Comparison of ENCODE assay signal across 8 cellular contexts in the genomic region with DNA sequence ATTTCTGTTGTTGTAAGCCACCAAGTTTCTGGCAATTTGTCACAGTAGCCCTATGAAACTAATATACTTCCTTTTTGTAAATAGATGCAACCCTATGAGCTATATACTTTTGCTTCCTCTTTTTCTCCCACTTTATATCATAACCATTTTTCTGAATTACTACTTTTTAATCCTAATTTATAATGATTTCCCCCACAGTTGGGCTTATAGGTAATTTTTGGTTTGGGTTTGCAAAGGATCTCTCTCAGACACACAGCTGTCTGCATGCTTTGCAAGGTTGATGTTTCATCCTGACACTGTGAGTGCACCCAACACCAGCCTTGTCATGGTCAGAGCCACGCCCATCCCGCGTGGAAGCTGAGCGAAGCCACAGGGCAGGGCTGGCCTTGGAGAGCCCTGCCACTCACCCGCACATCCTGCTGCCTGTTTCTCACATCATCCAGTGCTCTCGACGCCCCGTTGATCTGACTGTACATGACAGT. TPM values are rescaled to one million over a fixed set of nuclear protein-coding genes. Genes with fewer than 3 reads are reported as not detected.
DNase-seq lines count a peak whose midpoint lies in the region; ATAC-seq and TF ChIP-seq lines count a peak whose summit lies in the region.

No MANE protein-coding gene starts in this region.

- H3K4me1 ChIP-seq in OCI-LY3 (ENCODE audit: low read length) (peaks cover 46% of the 10 kb centered on the region), esophagus muscularis mucosa (peaks cover 35 to 49% (median 44%) of the 10 kb centered on the region in 4 donors), SJCRH30 (no peaks in the 10 kb centered on the region; the same call in 1 of the 2 replicates)

- H3K4me3 Mint-ChIP-seq in activated T-cell treated with anti-CD3 and anti-CD28 coated beads, Interleukin-2, amount 50 U/mL, for 4 hours: peak overlapping the region; percentile 46
- no peak overlapping the region for H3K4me3 Mint-ChIP-seq in type B pancreatic cell

- H3K9me3 ChIP-seq in OCI-LY3 (ENCODE audit: insufficient read depth, low read length) (no peaks in the 10 kb centered on the region), esophagus muscularis mucosa (no peaks in the 10 kb centered on the region), SJCRH30 (replicated peaks) (no peaks in the 10 kb centered on the region)

- H3K27me3 Mint-ChIP-seq in activated T-cell treated with anti-CD3 and anti-CD28 coated beads, Interleukin-2, amount 50 U/mL, for 4 hours (ENCODE audit: low read depth): no peaks in the 10 kb centered on the region
- H3K27me3 Mint-ChIP-seq in type B pancreatic cell: no peaks in the 10 kb centered on the region

- peaks cover 45% of the 10 kb centered on the region for H3K36me3 Mint-ChIP-seq in activated T-cell treated with anti-CD3 and anti-CD28 coated beads, Interleukin-2, amount 50 U/mL, for 4 hours (ENCODE audit: insufficient read depth)
- peaks cover 42% of the 10 kb centered on the region for H3K36me3 Mint-ChIP-seq in type B pancreatic cell

- H3K4me1 Mint-ChIP-seq in activated T-cell treated with anti-CD3 and anti-CD28 coated beads, Interleukin-2, amount 50 U/mL, for 4 hours (ENCODE audit: low read depth): peaks cover 52% of the 10 kb centered on the region
- H3K4me1 Mint-ChIP-seq in type B pancreatic cell (ENCODE audit: unreplicated experiment): peaks cover 15% of the 10 kb centered on the region

- H3K4me2 ChIP-seq in OCI-LY3 (ENCODE audit: low read length): peak overlapping the region; percentile 57

- H3K4me3 ChIP-seq in OCI-LY3 (ENCODE audit: low read length): no peak overlapping the region
- no peak overlapping the region for H3K4me3 ChIP-seq in esophagus muscularis mucosa
- H3K4me3 ChIP-seq in SJCRH30: no peak overlapping the region

- TF ChIP-seq CTCF in OCI-LY3 (IDR thresholded peaks at IDR 0.05; ENCODE audit: low read depth, low read length) (no peak), esophagus muscularis mucosa (IDR thresholded peaks at IDR 0.05) (no peak), type B pancreatic cell (conservative IDR thresholded peaks at IDR 0.05) (no peak)

- H2AFZ ChIP-seq in OCI-LY3 (ENCODE audit: low read depth, low read length): no peak overlapping the region

- H3K27me3 ChIP-seq in OCI-LY3 (ENCODE audit: low read depth, low read length) (no peaks in the 10 kb centered on the region), esophagus muscularis mucosa (no peaks in the 10 kb centered on the region), SJCRH30 (no peaks in the 10 kb centered on the region)

- H4K20me1 ChIP-seq in OCI-LY3 (ENCODE audit: insufficient read depth, low read length): peaks cover 49% of the 10 kb centered on the region

- peaks cover 30% of the 10 kb centered on the region for H3K79me2 ChIP-seq in OCI-LY3 (ENCODE audit: low read length)

- no peak overlapping the region; the same call in 1 of the 2 replicates for H3K9ac ChIP-seq in OCI-LY3 (ENCODE audit: low read length)

- DNase-seq in activated T-cell treated with anti-CD3 and anti-CD28 coated beads, Interleukin-2, amount 50 U/mL, for 4 hours: no peak
- DNase-seq in activated T-cell treated with anti-CD3 and anti-CD28 coated beads, Interleukin-2, amount 50 U/mL, for 1 hour: no peak
- DNase-seq in esophagus muscularis mucosa (ENCODE audit: extremely low spot score) (peak; percentile 84), type B pancreatic cell (ENCODE audit: extremely low spot score, unreplicated experiment) (peak; percentile 66), SJCRH30 (no peak), EL (no peak)

- H3K27ac ChIP-seq in OCI-LY3 (ENCODE audit: low read length) (peak overlapping the region; percentile 31), esophagus muscularis mucosa (replicated peaks in 1 of 4) (peak overlapping the region in 1 of 4 donors; percentile 89), SJCRH30 (no peak overlapping the region)

- TF ChIP-seq EP300 in esophagus muscularis mucosa (IDR thresholded peaks at IDR 0.05): no peak

- intact Hi-C loops in esophagus muscularis mucosa (cut with DNase I): no loop called here

- no peak for TF ChIP-seq POLR2A in esophagus muscularis mucosa (IDR thresholded peaks at IDR 0.05; ENCODE audit: low read depth)

- ATAC-seq in activated T-cell treated with anti-CD3 and anti-CD28 coated beads, Interleukin-2, amount 50 U/mL, for 4 hours: peak; percentile 59 to 61
- peak; percentile 85 for ATAC-seq in HG02884 (IDR thresholded peaks at IDR 0.05; ENCODE audit: unreplicated experiment)

- H3K36me3 ChIP-seq in OCI-LY3 (replicated peaks; ENCODE audit: low read depth, low read length) (peaks cover 65% of the 10 kb centered on the region), esophagus muscularis mucosa (peaks cover 38 to 60% (median 56%) of the 10 kb centered on the region in 4 donors), SJCRH30 (no peaks in the 10 kb centered on the region)

- H3K27ac Mint-ChIP-seq in type B pancreatic cell: no peak overlapping the region

- no peaks in the 10 kb centered on the region for H3K9me3 Mint-ChIP-seq in activated T-cell treated with anti-CD3 and anti-CD28 coated beads, Interleukin-2, amount 50 U/mL, for 4 hours
- H3K9me3 Mint-ChIP-seq in type B pancreatic cell: no peaks in the 10 kb centered on the region

- 73% methylated on average over 8 of the region's 8 CpGs for WGBS in esophagus muscularis mucosa

RNA-seq across cellular contexts. Expression of gene TRIM25, which starts 5.7 kb away (rescaled TPM):
- total RNA-seq in activated T-cell treated with anti-CD3 and anti-CD28 coated beads, Interleukin-2, amount 50 U/mL, for 4 hours: 10 to 100 TPM; 52.4 to 66.7 (median 61.2) TPM
- total RNA-seq in esophagus muscularis mucosa (10 to 100 TPM; 13.9 to 19.9 (median 16.6) TPM), type B pancreatic cell (ENCODE audit: low replicate concordance) (43.4 and 46.7 TPM in 2 replicates)
- 2.7 and 3.0 TPM in 2 replicates for total RNA-seq in SJCRH30 (2014; rRNA removed; shearing (Covaris generic))

RNA-seq across cellular contexts. Expression of gene COIL, which starts 52.7 kb away (rescaled TPM):
- total RNA-seq in activated T-cell treated with anti-CD3 and anti-CD28 coated beads, Interleukin-2, amount 50 U/mL, for 4 hours: 10 to 100 TPM; 22.9 to 23.8 (median 23.0) TPM
- total RNA-seq in esophagus muscularis mucosa: 10 to 100 TPM in 3 of 4 donors, 1 to 10 TPM in 1; 9.9 to 13.3 (median 11.4) TPM
- 23.3 and 26.5 TPM in 2 replicates for total RNA-seq in type B pancreatic cell (ENCODE audit: low replicate concordance)
- 24.8 and 28.2 TPM in 2 replicates for total RNA-seq in SJCRH30 (2014; rRNA removed; shearing (Covaris generic))

Comparison
In these comparisons a context has a peak if more than half of its experiments do, and no peak if none do; other contexts are left out.
1. DNase-seq: peak in esophagus muscularis mucosa (single experiment) and type B pancreatic cell (single experiment); none in activated T-cell treated with anti-CD3 and anti-CD28 coated beads, Interleukin-2, amount 50 U/mL, for 4 hours (single experiment), activated T-cell treated with anti-CD3 and anti-CD28 coated beads, Interleukin-2, amount 50 U/mL, for 1 hour (single experiment), SJCRH30 (0 of 2) and EL (single experiment).